12 cellular contexts compared by ENCODE assay signal in genomic region chr20:49284818-49285217, GRCh38. TPM values are rescaled to one million over a fixed set of nuclear protein-coding genes. Genes with fewer than 3 reads are reported as not detected.
A peak's percentile ranks its signal among the peaks of the same experiment; 100 is the strongest.
DNase-seq lines count a peak whose midpoint lies in the region; ATAC-seq, FAIRE-seq and TF ChIP-seq lines count a peak whose summit lies in the region.
"Had no signal": no experiment of that assay in that cellular context is flagged by ENCODE, and none has a peak within 500 bp of the region (broad histone marks: within the 10 kb centered on the region; RNA-seq: fewer than 3 reads in every experiment).

No MANE protein-coding gene starts in this region.

- H4K20me1 ChIP-seq in GM23338 (replicated peaks; ENCODE audit: insufficient read depth) = peaks cover 76% of the 10 kb centered on the region

- peaks cover 77% of the 10 kb centered on the region for H3K27me3 Mint-ChIP-seq in GM23338 (ENCODE audit: insufficient read depth, low read depth, poor library complexity)
- peaks cover 7 to 27% (median 7%) of the 10 kb centered on the region in 3 donors for H3K27me3 Mint-ChIP-seq in immature natural killer cell (ENCODE audit: low read depth in 3 of 3)
- H3K27me3 Mint-ChIP-seq in CD4-positive, alpha-beta T cell = no peaks in the 10 kb centered on the region
- H3K27me3 Mint-ChIP-seq: naive thymus-derived CD8-positive, alpha-beta T cell had no signal

- H3K27ac Mint-ChIP-seq in GM23338 (peak overlapping the region; percentile 83), immature natural killer cell (peak overlapping the region in 4 of 6 donors; percentile 15 to 55 (median 48))
- no peak overlapping the region for H3K27ac Mint-ChIP-seq in CD4-positive, alpha-beta T cell

- H3K79me2 ChIP-seq in GM23338 (replicated peaks; ENCODE audit: insufficient read depth) = peaks cover 79% of the 10 kb centered on the region

- peaks cover 18% of the 10 kb centered on the region for H3K4me1 ChIP-seq in BE2C
- H3K4me1 ChIP-seq in GM23338 (ENCODE audit: insufficient read depth) = peaks cover 44% of the 10 kb centered on the region
- peaks cover 0 to 39% (median 29%) of the 10 kb centered on the region in 4 donors for H3K4me1 ChIP-seq in sigmoid colon

- 95 to 96% methylated on average over 5 of the region's 5 CpGs for WGBS in sigmoid colon, 2 donors

- peak overlapping the region; percentile 100 for H3K4me3 Mint-ChIP-seq in GM23338
- H3K4me3 Mint-ChIP-seq in immature natural killer cell = no peak overlapping the region
- H3K4me3 Mint-ChIP-seq in CD4-positive, alpha-beta T cell = no peak overlapping the region

- TF ChIP-seq CTCF in BE2C (IDR thresholded peaks at IDR 0.05; ENCODE audit: low read depth, low read length) (no peak), GM23338 (conservative IDR thresholded peaks at IDR 0.05; ENCODE audit: low read depth in 2 of 2) (no peak), VCaP (conservative IDR thresholded peaks at IDR 0.05) (no peak), sigmoid colon (IDR thresholded peaks at IDR 0.05) (no peak)
- TF ChIP-seq CTCF in CD4-positive, alpha-beta T cell (IDR thresholded peaks at IDR 0.05) = no peak

- H3K4me2 ChIP-seq in GM23338 = peak overlapping the region; percentile 85

- no peaks in the 10 kb centered on the region for H3K27me3 ChIP-seq in BE2C
- no peaks in the 10 kb centered on the region for H3K27me3 ChIP-seq in GM23338 (ENCODE audit: insufficient read depth)
- H3K27me3 ChIP-seq in CD4-positive, alpha-beta T cell (ENCODE audit: control insufficient read depth, insufficient read depth, low read length) = no peaks in the 10 kb centered on the region
- H3K27me3 ChIP-seq in sigmoid colon = no peaks in the 10 kb centered on the region

- POLR2A ChIA-PET in CD4-positive, alpha-beta T cell (lab: Charles Lee) = no interaction called here

- H3K9me2 ChIP-seq in GM23338 (ENCODE audit: insufficient read depth) = no peaks in the 10 kb centered on the region

- ATAC-seq in GM23338 (no peak), GM21619 (IDR thresholded peaks at IDR 0.05; ENCODE audit: unreplicated experiment) (no peak)
- ATAC-seq in CD4-positive, alpha-beta T cell (ENCODE audit: poor library complexity) = no peak
- ATAC-seq: naive thymus-derived CD8-positive, alpha-beta T cell had no signal

- TF ChIP-seq POLR2A in sigmoid colon (IDR thresholded peaks at IDR 0.05) = no peak

- no peak overlapping the region for H2AFZ ChIP-seq in GM23338

- H3K36me3 ChIP-seq in BE2C (peaks cover 100% of the 10 kb centered on the region), GM23338 (ENCODE audit: insufficient read depth) (peaks cover 99% of the 10 kb centered on the region), sigmoid colon (peaks cover 61 to 100% (median 95%) of the 10 kb centered on the region in 4 donors)

- H3K4me3 ChIP-seq in BE2C (ENCODE audit: low read depth, low read length) = peak overlapping the region; percentile 31
- peak overlapping the region; percentile 100 for H3K4me3 ChIP-seq in GM23338
- no peak overlapping the region for H3K4me3 ChIP-seq in sigmoid colon

- intact Hi-C loops in CD4-positive, alpha-beta T cell (cut with DNase I, micrococcal nuclease) = no loop called here
- intact Hi-C loops in sigmoid colon (cut with DNase I) = no loop called here

- H3K27ac ChIP-seq in GM23338 (ENCODE audit: low read depth) = peak overlapping the region; percentile 93
- H3K27ac ChIP-seq in VCaP = peak overlapping the region; percentile 94
- no peak overlapping the region for H3K27ac ChIP-seq in CD4-positive, alpha-beta T cell (ENCODE audit: low read depth, low read length)
- H3K27ac ChIP-seq in sigmoid colon = no peak overlapping the region

- CTCF ChIA-PET in CD4-positive, alpha-beta T cell (lab: Charles Lee) = no interaction called here

- H3K36me3 Mint-ChIP-seq in GM23338 (ENCODE audit: low read depth) = peaks cover 100% of the 10 kb centered on the region
- H3K36me3 Mint-ChIP-seq in immature natural killer cell = peaks cover 95 to 98% (median 97%) of the 10 kb centered on the region in 3 donors
- H3K36me3 Mint-ChIP-seq in CD4-positive, alpha-beta T cell (ENCODE audit: low read depth) = peaks cover 100% of the 10 kb centered on the region

- no peak for DNase-seq in BE2C
- no peak for DNase-seq in GM23338 (ENCODE audit: low spot score)
- DNase-seq in immature natural killer cell = no peak
- DNase-seq in CD4-positive, alpha-beta T cell = no peak
- no peak for DNase-seq in frontal cortex (ENCODE audit: low spot score in 2 of 2)
- DNase-seq in sigmoid colon = no peak
- DNase-seq: naive thymus-derived CD8-positive, alpha-beta T cell; NCI-H1105; substantia nigra had no signal

- H3F3A ChIP-seq in GM23338 (replicated peaks; ENCODE audit: low read depth) = peaks cover 98% of the 10 kb centered on the region

- FAIRE-seq in frontal cortex (lab: Jason Lieb, UNC) = no peak
- FAIRE-seq: TTC549 had no signal

- H3K9me3 ChIP-seq in BE2C = no peaks in the 10 kb centered on the region
- peaks cover 88% of the 10 kb centered on the region for H3K9me3 ChIP-seq in CD4-positive, alpha-beta T cell (ENCODE audit: control insufficient read depth, low read length)
- peaks cover 20 to 25% (median 21%) of the 10 kb centered on the region in 4 donors for H3K9me3 ChIP-seq in sigmoid colon

- no peak for TF ChIP-seq EP300 in sigmoid colon (IDR thresholded peaks at IDR 0.05)

- H3K4me1 Mint-ChIP-seq in GM23338 (peaks cover 76% of the 10 kb centered on the region), immature natural killer cell (peaks cover 68 to 83% of the 10 kb centered on the region in 2 donors)
- peaks cover 50% of the 10 kb centered on the region for H3K4me1 Mint-ChIP-seq in CD4-positive, alpha-beta T cell (ENCODE audit: low read depth)

- H3K9me3 Mint-ChIP-seq in GM23338 (peaks cover 63% of the 10 kb centered on the region), immature natural killer cell (peaks cover 20 to 78% (median 51%) of the 10 kb centered on the region in 6 donors)
- peaks cover 38% of the 10 kb centered on the region for H3K9me3 Mint-ChIP-seq in CD4-positive, alpha-beta T cell

TF ChIP-seq in GM23338, 12 proteins besides CTCF, POLR2A, EP300 and RAD21 (continues in another document):
- TF ChIP-seq EZH2phosphoT487 (IDR thresholded peaks at IDR 0.05; ENCODE audit: unreplicated experiment) = no peak

RNA-seq across cellular contexts. Expression of gene ZNFX1, which starts 7.0 kb away (rescaled TPM):
- polyA plus RNA-seq in BE2C (2012; ENCODE audit: insufficient read depth, insufficient read length, low read depth) = 9.0 TPM
- total RNA-seq in GM23338 (2014; rRNA removed; shearing (Covaris generic)) = 11.1 and 12.1 TPM in 2 replicates
- 6.1 and 6.2 TPM in 2 replicates for polyA plus RNA-seq in GM23338 (2016; fragmentation: Nextera tagmentation; extraction: Ambion mirVana)
- 10 to 100 TPM; 17.2 to 59.2 (median 17.9) TPM for polyA plus RNA-seq in immature natural killer cell
- 10 to 100 TPM; 50.6 to 51.6 TPM for total RNA-seq in CD4-positive, alpha-beta T cell
- 13.0 TPM for total RNA-seq in frontal cortex
- 10 to 100 TPM; 25.7 to 32.1 (median 29.6) TPM for total RNA-seq in sigmoid colon
- polyA plus RNA-seq in sigmoid colon = 10 to 100 TPM in 1 of 3 donors, 1 to 10 TPM in 2; 7.2 to 20.2 (median 9.5) TPM

Comparison
In these comparisons a context has a peak if more than half of its experiments do, and no peak if none do; other contexts are left out.
1. H3K4me3 ChIP-seq: peak in BE2C (single experiment) and GM23338 (single experiment); none in sigmoid colon (0 of 4).
2. H3K27ac ChIP-seq: peak in GM23338 (single experiment) and VCaP (single experiment); none in CD4-positive, alpha-beta T cell (single experiment) and sigmoid colon (0 of 4).